ENCODE assay signal across 29 cellular contexts in genomic region chr5:12177225-12177624, GRCh38.
"Had no signal": no experiment of that assay in that cellular context is flagged by ENCODE, and none has a peak within 500 bp of the region (broad histone marks: within the 10 kb centered on the region; RNA-seq: fewer than 3 reads in every experiment).

No MANE protein-coding gene starts in this region.

- H3K9me3 ChIP-seq: ascending aorta had no signal

- FAIRE-seq: bronchial epithelial cell, TTC549 had no signal

- H3K27ac ChIP-seq: ascending aorta, cardiac muscle cell, VCaP had no signal

- H3K27me3 ChIP-seq: ascending aorta, cardiac muscle cell had no signal

- H3K4me3 ChIP-seq: ascending aorta, cardiac muscle cell had no signal

- H3K36me3 ChIP-seq: ascending aorta, cardiac muscle cell had no signal

- DNase-seq: activated B cell treated with CpG ODN at 0.5 μM for 24 hours; activated CD4-positive, alpha-beta memory T cell treated with anti-CD3 and anti-CD28 coated beads, Interleukin-2, amount 10 ng/mL, durations not matched to agents 7 days and 5 days; activated CD4-positive, alpha-beta T cell treated with anti-CD3 and anti-CD28 coated beads for 48 hours; activated CD4-positive, alpha-beta T cell treated with anti-CD3 and anti-CD28 coated beads, Interleukin-2, amount 10 ng/mL, durations not matched to agents 7 days and 5 days; activated CD4-positive, alpha-beta T cell treated with anti-CD3 and anti-CD28 coated beads, Interleukin-2, amount 50 U/mL, for 48 hours; activated CD4-positive, CD25-positive, alpha-beta regulatory T cell treated with anti-CD3 and anti-CD28 coated beads, Interleukin-2, amount 50 U/mL, for 72 hours; activated CD8-positive, alpha-beta memory T cell treated with anti-CD3 and anti-CD28 coated beads for 24 hours; activated CD8-positive, alpha-beta memory T cell treated with anti-CD3 and anti-CD28 coated beads, Interleukin-2, amount 10 ng/mL, durations not matched to agents 7 days and 5 days; activated CD8-positive, alpha-beta memory T cell treated with anti-CD3 and anti-CD28 coated beads, Interleukin-2, amount 50 U/mL, for 48 hours; activated CD8-positive, alpha-beta T cell treated with anti-CD3 and anti-CD28 coated beads, Interleukin-2, amount 10 ng/mL, durations not matched to agents 7 days and 5 days; activated effector memory CD4-positive, alpha-beta T cell treated with Interleukin-2 at 50 U/mL for 16 hours; activated gamma-delta T cell; activated naive CD4-positive, alpha-beta T cell treated with anti-CD3 and anti-CD28 coated beads, Interleukin-2, amount 10 ng/mL, durations not matched to agents 7 days and 5 days; activated naive CD4-positive, alpha-beta T cell treated with Interleukin-2 at 50 U/mL for 16 hours; activated naive CD8-positive, alpha-beta T cell treated with anti-CD3 and anti-CD28 coated beads, Interleukin-2, amount 10 ng/mL, durations not matched to agents 7 days and 5 days; activated naive CD8-positive, alpha-beta T cell treated with anti-CD3 and anti-CD28 coated beads, Interleukin-2, amount 50 U/mL, for 24 hours; activated T-cell treated with anti-CD3 and anti-CD28 coated beads, Interleukin-2, amount 50 U/mL, for 24 hours; activated T-cell treated with anti-CD3 and anti-CD28 coated beads, Interleukin-2, amount 50 U/mL, for 48 hours; amygdala; anterior cingulate cortex; caudate nucleus; cerebellar nuclear complex; T-helper 2 cell; T-helper 9 cell had no signal

- ATAC-seq: activated CD8-positive, alpha-beta memory T cell treated with anti-CD3 and anti-CD28 coated beads, Interleukin-2, amount 10 ng/mL, durations not matched to agents 7 days and 5 days; activated CD8-positive, alpha-beta T cell treated with anti-CD3 and anti-CD28 coated beads, Interleukin-2, amount 10 ng/mL, durations not matched to agents 7 days and 5 days; activated naive CD8-positive, alpha-beta T cell treated with anti-CD3 and anti-CD28 coated beads, Interleukin-2, amount 50 U/mL, for 24 hours had no signal

- H3K4me1 ChIP-seq: ascending aorta had no signal
